ENCODE assay signal across 8 cellular contexts in genomic region chr19:47813304-47813994, GRCh38. TPM values are rescaled to one million over a fixed set of nuclear protein-coding genes. Genes with fewer than 3 reads are reported as not detected.
DNase-seq lines count a peak whose midpoint lies in the region; ATAC-seq and TF ChIP-seq lines count a peak whose summit lies in the region.

No MANE protein-coding gene starts in this region.

- DNase-seq in SHP77 (lab: John Stamatoyannopoulos, UW) = peak; percentile 47 to 69
- DNase-seq in SHP77 treated with DMSO at 0.1 percent for 48 hours (lab: John Stamatoyannopoulos, UW) = no peak
- peak; percentile 40 for DNase-seq in NCI-H2227 treated with DMSO at 0.1 percent for 48 hours (lab: John Stamatoyannopoulos, UW)
- DNase-seq in activated CD4-positive, alpha-beta T cell treated with anti-CD3 and anti-CD28 coated beads, Interleukin-2, amount 50 U/mL, for 1 hour = peak; percentile 78
- DNase-seq in dedifferentiated amniotic fluid mesenchymal stem cell (ENCODE audit: extremely low spot score) = peak; percentile 20
- peak; percentile 79 for DNase-seq in lower lobe of right lung
- DNase-seq in stimulated activated CD8-positive, alpha-beta memory T cell treated with anti-CD3 and anti-CD28 coated beads, Interleukin-15, amount 100 ng/mL, for 4 hours (ENCODE audit: low read depth in 2 of 2) = peak; percentile 29 to 53

- TF ChIP-seq CTCF in lower lobe of right lung (IDR thresholded peaks at IDR 0.05) = peak; percentile 57

- H3K4me1 ChIP-seq in lower lobe of right lung = no peaks in the 10 kb centered on the region

- intact Hi-C loops in lower lobe of right lung (cut with DNase I) = no loop called here

- H3K9me3 ChIP-seq in lower lobe of right lung = no peaks in the 10 kb centered on the region

- peaks cover 1% of the 10 kb centered on the region for H3K27me3 ChIP-seq in lower lobe of right lung (ENCODE audit: low read depth)

- H3K27ac ChIP-seq in lower lobe of right lung = no peak overlapping the region

- H3K4me3 ChIP-seq in lower lobe of right lung = no peak overlapping the region

- ATAC-seq in lower lobe of right lung = peak; percentile 79 to 89
- ATAC-seq in HG03025 (IDR thresholded peaks at IDR 0.05; ENCODE audit: low FRiP score, unreplicated experiment) = no peak

- no peaks in the 10 kb centered on the region for H3K36me3 ChIP-seq in lower lobe of right lung

RNA-seq across cellular contexts. Expression of gene CRX, which starts 8.3 kb away (rescaled TPM):
- not detected for total RNA-seq in lower lobe of right lung

RNA-seq across cellular contexts. Expression of gene TPRX1, which starts 9.1 kb away (rescaled TPM):
- not detected for total RNA-seq in lower lobe of right lung

RNA-seq across cellular contexts. Expression of gene SELENOW, which starts 34.9 kb away (rescaled TPM):
- total RNA-seq in lower lobe of right lung = 247 TPM

RNA-seq across cellular contexts. Expression of gene TPRX2, which starts 45.6 kb away (rescaled TPM):
- total RNA-seq in lower lobe of right lung = not detected
